Comparison of ENCODE assay signal across 24 cellular contexts in the genomic region with DNA sequence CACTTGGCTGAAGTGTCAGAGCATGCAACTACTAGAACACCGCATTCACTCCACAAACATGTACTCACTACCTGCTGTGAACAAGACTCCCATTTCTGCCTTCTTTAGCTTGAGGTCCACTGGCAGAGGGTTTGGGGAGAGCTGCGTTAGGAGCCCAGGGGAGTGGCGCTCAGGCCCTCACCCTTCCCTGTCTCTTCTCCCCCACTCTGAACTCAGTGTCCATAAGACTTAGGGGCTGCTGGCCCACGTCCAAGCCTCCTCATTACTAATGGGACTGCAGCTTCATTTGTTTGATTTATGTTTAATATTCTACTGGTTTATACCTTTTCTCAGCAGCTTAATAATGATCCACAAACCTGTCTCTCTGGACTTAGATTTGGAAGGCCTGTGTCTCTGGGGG.
"Had no signal": no experiment of that assay in that cellular context is flagged by ENCODE, and none has a peak within 500 bp of the region (broad histone marks: within the 10 kb centered on the region; RNA-seq: fewer than 3 reads in every experiment).

No MANE protein-coding gene starts in this region.

- H3K9me3 ChIP-seq: Peyer's patch had no signal

- H3K4me3 ChIP-seq: cardiac muscle cell, K562, Peyer's patch had no signal

- H3K4me1 ChIP-seq: Peyer's patch had no signal

- H3K36me3 ChIP-seq: brain microvascular endothelial cell, cardiac muscle cell, Peyer's patch had no signal

- H3K27ac ChIP-seq: brain microvascular endothelial cell, cardiac muscle cell, Peyer's patch, RWPE1 had no signal

- H3K27me3 ChIP-seq: brain microvascular endothelial cell, cardiac muscle cell, Peyer's patch had no signal

- DNase-seq: activated B cell treated with CpG ODN at 0.5 μM for 24 hours; activated CD4-positive, alpha-beta memory T cell treated with anti-CD3 and anti-CD28 coated beads for 36 hours; activated CD4-positive, alpha-beta T cell treated with anti-CD3 and anti-CD28 coated beads for 1 hour; activated CD4-positive, alpha-beta T cell treated with anti-CD3 and anti-CD28 coated beads, Interleukin-2, amount 10 ng/mL, durations not matched to agents 24 days and 14 days; activated gamma-delta T cell; activated naive CD4-positive, alpha-beta T cell treated with anti-CD3 and anti-CD28 coated beads for 36 hours; activated T-cell treated with anti-CD3 and anti-CD28 coated beads, Interleukin-2, amount 50 U/mL, for 24 hours; amygdala; brain microvascular endothelial cell; cerebellar nuclear complex; MM.1S; NCI-H1105; NCI-H1436; NCI-H1694 treated with DMSO at 0.1 percent for 48 hours; NCI-H446; NCI-H524; NCI-H774; SHP77 treated with DMSO at 0.1 percent for 48 hours; T-helper 17 cell; T-helper 9 cell had no signal

- ATAC-seq: K562, T-helper 17 cell had no signal
